ENCODE assay signal across 17 cellular contexts in genomic region chr5:56367752-56368151, GRCh38.
DNase-seq lines count a peak whose midpoint lies in the region; ATAC-seq and TF ChIP-seq lines count a peak whose summit lies in the region.
"Had no signal": no experiment of that assay in that cellular context is flagged by ENCODE, and none has a peak within 500 bp of the region (broad histone marks: within the 10 kb centered on the region; RNA-seq: fewer than 3 reads in every experiment).

No MANE protein-coding gene starts in this region.

- DNase-seq in Calu3: no peak
- DNase-seq in EH (ENCODE audit: low read depth): peak; percentile 3
- peak; percentile 51 for DNase-seq in RPMI7951 (ENCODE audit: low read depth)
- DNase-seq in trophoblast cell: no peak
- no peak for DNase-seq in stimulated activated naive CD4-positive, alpha-beta T cell treated with Interleukin-2 at 50 U/mL for 16 hours (lab: John Stamatoyannopoulos, UW)
- no peak for DNase-seq in PC-3
- DNase-seq: Caco-2; CD4-positive, CD25-positive, alpha-beta regulatory T cell; CD8-positive, alpha-beta T cell; DMS 273 treated with DMSO at 0.1 percent for 48 hours; DMS79; GF-D8; GOT3 had no signal

- H4K12ac ChIP-seq in trophoblast cell (ENCODE audit: low read depth, low read length): no peak overlapping the region

- H2BK5ac ChIP-seq in trophoblast cell (ENCODE audit: low read depth, low read length, poor library complexity): no peak overlapping the region

- H3K4me1 Mint-ChIP-seq in Calu3 (ENCODE audit: low read depth, unreplicated experiment): peaks cover 21% of the 10 kb centered on the region
- H3K4me1 Mint-ChIP-seq: B cell; CD4-positive, CD25-positive, alpha-beta regulatory T cell had no signal

- H3K27me3 ChIP-seq in trophoblast cell (ENCODE audit: insufficient read depth, low read length): no peaks in the 10 kb centered on the region
- no peaks in the 10 kb centered on the region for H3K27me3 ChIP-seq in PC-3 (ENCODE audit: low read length)
- H3K27me3 ChIP-seq: BLaER1 had no signal

- H3K4ac ChIP-seq in trophoblast cell (ENCODE audit: low read depth, low read length): no peak overlapping the region

- H3K9me3 ChIP-seq in trophoblast cell (ENCODE audit: insufficient read depth, low read depth, low read length) (no peaks in the 10 kb centered on the region), PC-3 (ENCODE audit: low read length) (no peaks in the 10 kb centered on the region)
- H3K9me3 ChIP-seq: HAP-1 had no signal

- no peak overlapping the region for H3K18ac ChIP-seq in trophoblast cell (ENCODE audit: low read length)

- H2AK5ac ChIP-seq in trophoblast cell (ENCODE audit: low read length): no peak overlapping the region

- TF ChIP-seq CTCF in Calu3 (IDR thresholded peaks at IDR 0.05; ENCODE audit: unreplicated experiment): no peak
- TF ChIP-seq CTCF in PC-3 (conservative IDR thresholded peaks at IDR 0.05; ENCODE audit: low read depth, low read length): no peak

- H3K79me2 ChIP-seq in trophoblast cell (ENCODE audit: control insufficient read depth, insufficient read depth, low read length, poor library complexity) (no peaks in the 10 kb centered on the region), PC-3 (ENCODE audit: low read length) (no peaks in the 10 kb centered on the region)

- no peaks in the 10 kb centered on the region for H3K27me3 Mint-ChIP-seq in Calu3 (ENCODE audit: unreplicated experiment)
- H3K27me3 Mint-ChIP-seq: B cell had no signal

- POLR2A ChIA-PET in PC-3 (lab: Charles Lee; ENCODE audit: unreplicated experiment): no interaction called here

- no peaks in the 10 kb centered on the region for H3F3A ChIP-seq in PC-3 (ENCODE audit: low read length, unreplicated experiment)

- H3K4me3 ChIP-seq in trophoblast cell (ENCODE audit: low read depth, low read length): no peak overlapping the region
- H3K4me3 ChIP-seq in PC-3 (ENCODE audit: low read length): no peak overlapping the region
- H3K4me3 ChIP-seq: BLaER1, HAP-1 had no signal

- no peak overlapping the region for H3K4me3 Mint-ChIP-seq in Calu3 (ENCODE audit: low read depth, unreplicated experiment)
- H3K4me3 Mint-ChIP-seq: B cell; CD4-positive, CD25-positive, alpha-beta regulatory T cell; CD8-positive, alpha-beta T cell had no signal

- H3K36me3 ChIP-seq in trophoblast cell (ENCODE audit: control insufficient read depth in 1 of 2, insufficient read depth in 2 of 2, low read length in 2 of 2) (no peaks in the 10 kb centered on the region), PC-3 (ENCODE audit: low read depth, low read length) (no peaks in the 10 kb centered on the region)
- H3K36me3 ChIP-seq: HAP-1 had no signal

- H4K91ac ChIP-seq in trophoblast cell (ENCODE audit: low read depth, low read length): no peak overlapping the region

- H3K9ac ChIP-seq in trophoblast cell (ENCODE audit: low read length) (no peak overlapping the region), PC-3 (ENCODE audit: low read length) (no peak overlapping the region)
- H3K9ac ChIP-seq: BLaER1 had no signal

- H3K27ac Mint-ChIP-seq in Calu3 (ENCODE audit: unreplicated experiment): peak overlapping the region; percentile 12
- H3K27ac Mint-ChIP-seq: B cell; CD8-positive, alpha-beta T cell had no signal

- H2BK12ac ChIP-seq in trophoblast cell (ENCODE audit: low read length): no peak overlapping the region

- no peak overlapping the region for H3K4me2 ChIP-seq in trophoblast cell (ENCODE audit: low read length)
- H3K4me2 ChIP-seq in PC-3 (ENCODE audit: low read length): no peak overlapping the region
- H3K4me2 ChIP-seq: BLaER1 had no signal

- WGBS in trophoblast cell (ENCODE audit: extremely low coverage, insufficient coverage, insufficient read length): no CpG with 5 or more reads among the region's 2 CpGs

- peaks cover 4% of the 10 kb centered on the region for H3K9me3 Mint-ChIP-seq in Calu3 (ENCODE audit: low read depth, unreplicated experiment)
- H3K9me3 Mint-ChIP-seq: CD8-positive, alpha-beta T cell had no signal

- H3K79me1 ChIP-seq in trophoblast cell (ENCODE audit: low read length): peaks cover 2% of the 10 kb centered on the region

- CTCF ChIA-PET in Calu3 (lab: Charles Lee): no interaction called here
- CTCF ChIA-PET in PC-3 (lab: Charles Lee): no interaction called here

- H3K36me3 Mint-ChIP-seq in Calu3 (ENCODE audit: insufficient read depth, unreplicated experiment): no peaks in the 10 kb centered on the region
- H3K36me3 Mint-ChIP-seq: CD8-positive, alpha-beta T cell had no signal

- H3K9me2 ChIP-seq in PC-3 (replicated peaks; ENCODE audit: low read length): no peaks in the 10 kb centered on the region

- peak overlapping the region; percentile 45 for H4K8ac ChIP-seq in trophoblast cell (ENCODE audit: low read depth, low read length)

- no peak for ATAC-seq in PC-3
- ATAC-seq: CD8-positive, alpha-beta T cell had no signal

- BruUV-seq in Calu3 (replicated peaks; lab: Mats Ljungman, UMichigan): no TSS peak
- no TSS peak for BruUV-seq in PC-3 (replicated peaks; lab: Mats Ljungman, UMichigan)

- no peak overlapping the region for H2BK120ac ChIP-seq in trophoblast cell (ENCODE audit: insufficient read depth, low read length, poor library complexity)

- H2AFZ ChIP-seq in trophoblast cell (ENCODE audit: insufficient read depth, low read length, poor library complexity) (no peak overlapping the region), PC-3 (ENCODE audit: low read length) (no peak overlapping the region)

- no peaks in the 10 kb centered on the region for H4K20me1 ChIP-seq in PC-3 (ENCODE audit: low read length)
- H4K20me1 ChIP-seq: BLaER1 had no signal

- H3K4me1 ChIP-seq in trophoblast cell (ENCODE audit: control insufficient read depth in 1 of 2, insufficient read depth in 2 of 2, low read length in 2 of 2) (no peaks in the 10 kb centered on the region), PC-3 (ENCODE audit: insufficient read depth, low read length) (no peaks in the 10 kb centered on the region)
- H3K4me1 ChIP-seq: Caco-2, HAP-1 had no signal

- H3K23ac ChIP-seq in trophoblast cell (ENCODE audit: low read length): no peak overlapping the region

- no peak overlapping the region for H3K14ac ChIP-seq in trophoblast cell (ENCODE audit: low read length)

- intact Hi-C loops in Calu3 (cut with micrococcal nuclease; ENCODE audit: unreplicated experiment): no loop called here
- intact Hi-C loops in PC-3 (cut with micrococcal nuclease): no loop called here

- H3K27ac ChIP-seq in trophoblast cell (ENCODE audit: low read depth, low read length) (no peak overlapping the region), PC-3 (ENCODE audit: low read length) (no peak overlapping the region)
- H3K27ac ChIP-seq: BLaER1, C4-2B had no signal

Comparison
In these comparisons a context has a peak if more than half of its experiments do, and no peak if none do; other contexts are left out.
1. DNase-seq: peak in EH (single experiment) and RPMI7951 (single experiment); none in Calu3 (single experiment), trophoblast cell (0 of 2), stimulated activated naive CD4-positive, alpha-beta T cell treated with Interleukin-2 at 50 U/mL for 16 hours (single experiment) and PC-3 (single experiment).